Comparison of ENCODE assay signal across 8 cellular contexts in the genomic region with DNA sequence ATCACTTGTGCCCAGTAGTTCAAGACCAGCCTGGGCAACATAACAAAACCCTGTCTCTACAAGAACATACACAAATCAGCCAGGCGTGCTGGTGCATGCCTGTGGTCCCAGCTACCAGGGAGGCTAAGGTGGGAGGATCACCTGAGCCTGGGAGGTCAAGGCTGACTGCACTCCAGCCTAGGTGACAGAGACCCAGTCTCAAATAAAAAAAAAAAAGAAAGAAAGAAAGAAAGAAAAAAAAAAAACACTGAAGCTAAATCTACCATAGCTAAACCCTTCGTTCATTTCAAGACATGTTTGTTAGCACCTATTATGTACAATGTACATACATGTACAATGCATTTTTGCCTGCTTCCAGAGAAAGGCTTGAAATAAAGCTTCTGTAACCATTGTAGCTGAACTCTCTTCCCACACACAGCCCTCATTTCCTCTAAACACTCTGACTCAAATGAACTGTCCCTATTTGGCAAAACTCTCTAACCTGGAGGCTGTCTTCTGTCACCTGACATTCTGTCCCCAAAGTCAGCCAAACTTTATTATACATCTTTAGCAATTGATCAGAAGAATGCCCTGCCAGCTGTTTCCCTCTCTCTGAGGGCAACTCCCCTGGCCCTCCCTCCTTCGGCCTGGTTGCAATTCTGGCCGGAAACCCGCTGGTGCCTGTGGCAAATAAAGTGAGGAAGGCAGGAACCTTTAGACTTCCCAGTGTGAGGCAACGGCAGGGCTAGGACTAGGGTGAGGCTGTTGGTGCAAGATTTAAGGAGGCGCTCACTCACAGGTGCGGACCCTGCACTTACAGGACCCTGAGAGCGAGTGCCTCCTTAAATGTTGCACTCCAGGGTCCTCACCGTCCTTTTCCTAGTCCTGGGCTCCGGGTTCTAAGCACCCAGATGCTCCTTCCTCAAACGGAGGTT. TPM values are rescaled to one million over a fixed set of nuclear protein-coding genes. Genes with fewer than 3 reads are reported as not detected.
DNase-seq lines count a peak whose midpoint lies in the region; ATAC-seq and TF ChIP-seq lines count a peak whose summit lies in the region.

No MANE protein-coding gene starts in this region.

- no peaks in the 10 kb centered on the region for H3K27me3 ChIP-seq in AG04450 (ENCODE audit: control insufficient read depth, insufficient read depth, low read length)
- no peaks in the 10 kb centered on the region for H3K27me3 ChIP-seq in breast epithelium
- no peaks in the 10 kb centered on the region for H3K27me3 ChIP-seq in skeletal muscle tissue (ENCODE audit: control insufficient read depth in 3 of 3, insufficient read depth in 3 of 3, low read length in 3 of 3)

- H3K36me3 ChIP-seq in breast epithelium, result no peaks in the 10 kb centered on the region
- peaks cover 0 to 2% (median 0%) of the 10 kb centered on the region in 3 donors for H3K36me3 ChIP-seq in skeletal muscle tissue (ENCODE audit: control insufficient read depth in 3 of 3, insufficient read depth in 3 of 3, low read length in 3 of 3)

- POLR2A ChIA-PET in AG04450 (lab: Yijun Ruan, JAX), result interaction anchor here (0.6 to 1.0 kb wide), 4 partner anchors 15 to 205 kb away, joined by 3 to 4 read pairs (median 3); partner anchors contain the start of gene PHLDB3

- CTCF ChIA-PET in AG04450 (lab: Charles Lee), result interaction anchor here (0.5 to 11.1 kb wide), 5 partner anchors 23 to 80 kb away, joined by 4 to 385 read pairs (median 4); no protein-coding TSS in a partner anchor

- intact Hi-C loops in breast epithelium (cut with DNase I; ENCODE audit: low total_unique reads), result no loop called here

- peak overlapping the region; percentile 62 to 92 (median 85) for H3K9ac ChIP-seq in skeletal muscle tissue (ENCODE audit: low read depth in 1 of 3, low read length in 3 of 3)

- H3K4me3 ChIP-seq in AG04450 (ENCODE audit: low read depth, low read length) (peak overlapping the region; percentile 86), breast epithelium (peak overlapping the region; percentile 73 to 86 (median 85)), skeletal muscle tissue (ENCODE audit: low read length in 3 of 3) (peak overlapping the region; percentile 90 to 93 (median 91))

- no peak for TF ChIP-seq POLR2A in breast epithelium (IDR thresholded peaks at IDR 0.05)

- no peak for DNase-seq in AG04450 (ENCODE audit: low read depth, low spot score)
- DNase-seq in RKO (ENCODE audit: low spot score), result peak; percentile 73
- peak; percentile 62 to 78 for DNase-seq in breast epithelium (ENCODE audit: low spot score in 2 of 2)
- DNase-seq in iris pigment epithelial cell (ENCODE audit: low read depth), result peak; percentile 30
- DNase-seq in middle frontal gyrus (ENCODE audit: extremely low spot score, low spot score), result no peak

- H3K27ac ChIP-seq in AG04450 (ENCODE audit: low read depth, low read length), result peak overlapping the region; percentile 57
- H3K27ac ChIP-seq in breast epithelium, result peak overlapping the region; percentile 93 to 95
- H3K27ac ChIP-seq in skeletal muscle tissue (ENCODE audit: low read depth, low read length), result peak overlapping the region; percentile 9

- ATAC-seq in GM21360 (IDR thresholded peaks at IDR 0.05; ENCODE audit: unreplicated experiment) (peak; percentile 41), GM21825 (IDR thresholded peaks at IDR 0.05; ENCODE audit: unreplicated experiment) (no peak)

- peaks cover 4 to 8% of the 10 kb centered on the region in 2 donors for H3K4me1 ChIP-seq in breast epithelium
- H3K4me1 ChIP-seq in skeletal muscle tissue (ENCODE audit: control insufficient read depth in 3 of 3, insufficient read depth in 3 of 3, low read length in 3 of 3), result peaks cover 18 to 25% (median 22%) of the 10 kb centered on the region in 3 donors

- no peaks in the 10 kb centered on the region for H3K9me3 ChIP-seq in AG04450 (ENCODE audit: control insufficient read depth, insufficient read depth, low read length)
- no peaks in the 10 kb centered on the region for H3K9me3 ChIP-seq in breast epithelium
- H3K9me3 ChIP-seq in skeletal muscle tissue (ENCODE audit: control insufficient read depth in 3 of 3, low read length in 3 of 3), result no peaks in the 10 kb centered on the region

- TF ChIP-seq CTCF in AG04450 (IDR thresholded peaks at IDR 0.05; ENCODE audit: low read depth, low read length) (no peak), breast epithelium (IDR thresholded peaks at IDR 0.05) (no peak)

RNA-seq across cellular contexts. Expression of gene ETHE1, which starts 1.8 kb away (rescaled TPM):
- polyA plus RNA-seq in AG04450 (2011; rRNA removed), result 104 and 130 TPM in 2 replicates
- polyA minus RNA-seq in AG04450 (2011; rRNA and poly(A)+ RNA removed), result 78.5 and 98.3 TPM in 2 replicates
- total RNA-seq in breast epithelium (10 to 100 TPM; 41.6 to 70.1 (median 59.4) TPM), skeletal muscle tissue (32.4 TPM)

RNA-seq across cellular contexts. Expression of gene ZNF575, which starts 7.8 kb away (rescaled TPM):
- polyA plus RNA-seq in AG04450 (2011; rRNA removed), result 0.16 and 0.17 TPM in 2 replicates
- polyA minus RNA-seq in AG04450 (2011; rRNA and poly(A)+ RNA removed), result 0.69 TPM in 1 of 2 replicates, not detected in the other
- under 1 TPM; 0.59 to 0.98 (median 0.64) TPM for total RNA-seq in breast epithelium
- total RNA-seq in skeletal muscle tissue, result not detected

RNA-seq across cellular contexts. Expression of gene PHLDB3, which starts 20.6 kb away (rescaled TPM):
- 4.2 and 5.9 TPM in 2 replicates for polyA plus RNA-seq in AG04450 (2011; rRNA removed)
- 3.7 and 3.8 TPM in 2 replicates for polyA minus RNA-seq in AG04450 (2011; rRNA and poly(A)+ RNA removed)
- total RNA-seq in breast epithelium, result 10 to 100 TPM in 2 of 3 donors, 1 to 10 TPM in 1; 7.5 to 19.5 (median 15.1) TPM
- 4.7 TPM for total RNA-seq in skeletal muscle tissue

RNA-seq across cellular contexts. Expression of gene XRCC1, which starts 50.1 kb away (rescaled TPM):
- 15.2 and 17.7 TPM in 2 replicates for polyA plus RNA-seq in AG04450 (2011; rRNA removed)
- polyA minus RNA-seq in AG04450 (2011; rRNA and poly(A)+ RNA removed), result 14.7 and 18.6 TPM in 2 replicates
- total RNA-seq in breast epithelium, result 10 to 100 TPM; 21.0 to 30.6 (median 29.0) TPM
- 7.3 TPM for total RNA-seq in skeletal muscle tissue

RNA-seq across cellular contexts. Expression of gene PINLYP, which starts 50.4 kb away (rescaled TPM):
- polyA plus RNA-seq in AG04450 (2011; rRNA removed), result 1.8 and 2.7 TPM in 2 replicates
- polyA minus RNA-seq in AG04450 (2011; rRNA and poly(A)+ RNA removed), result 1.6 and 1.9 TPM in 2 replicates
- 10 to 100 TPM in 1 of 3 donors, 1 to 10 TPM in 2; 4.5 to 12.5 (median 6.9) TPM for total RNA-seq in breast epithelium
- total RNA-seq in skeletal muscle tissue, result 6.8 TPM

Comparison
In these comparisons a context has a peak if more than half of its experiments do, and no peak if none do; other contexts are left out.
1. DNase-seq: peak in RKO (single experiment), breast epithelium (2 of 2) and iris pigment epithelial cell (single experiment); none in AG04450 (single experiment) and middle frontal gyrus (single experiment).
2. H3K27ac ChIP-seq: peak in every context shown above with its lines; median percentile 94 in breast epithelium; 57 in AG04450; 9 in skeletal muscle tissue.
3. Peak in every context shown above with its lines, with median percentiles within 50 percentile points of each other: H3K4me3 ChIP-seq.